Comparison of ENCODE assay signal across 8 cellular contexts in genomic region chr2:191049728-191050639, GRCh38. TPM values are rescaled to one million over a fixed set of nuclear protein-coding genes. Genes with fewer than 3 reads are reported as not detected.
DNase-seq lines count a peak whose midpoint lies in the region; ATAC-seq and TF ChIP-seq lines count a peak whose summit lies in the region.

No MANE protein-coding gene starts in this region.

- no peak overlapping the region for H3K4me3 Mint-ChIP-seq in stimulated activated memory B cell treated with anti-CD40 and anti-IgM and Interleukin-4, amounts not matched to agents 10 μg/mL and 1 μg/mL and 100 μg/mL, for 72 hours

- H3K9me3 ChIP-seq in liver (ENCODE audit: control insufficient read depth in 4 of 4, low read length in 3 of 4): no peaks in the 10 kb centered on the region

- H3K4me1 Mint-ChIP-seq in stimulated activated memory B cell treated with anti-CD40 and anti-IgM and Interleukin-4, amounts not matched to agents 10 μg/mL and 1 μg/mL and 100 μg/mL, for 72 hours: no peaks in the 10 kb centered on the region

- peaks cover 8% of the 10 kb centered on the region for H3K27me3 Mint-ChIP-seq in stimulated activated memory B cell treated with anti-CD40 and anti-IgM and Interleukin-4, amounts not matched to agents 10 μg/mL and 1 μg/mL and 100 μg/mL, for 72 hours

- no peaks in the 10 kb centered on the region for H3K9me3 Mint-ChIP-seq in stimulated activated memory B cell treated with anti-CD40 and anti-IgM and Interleukin-4, amounts not matched to agents 10 μg/mL and 1 μg/mL and 100 μg/mL, for 72 hours

- H3K4me3 ChIP-seq in liver (ENCODE audit: low read depth in 1 of 3, low read length in 3 of 3): no peak overlapping the region

- H3K27ac ChIP-seq in liver (ENCODE audit: low read depth in 1 of 2, low read length in 2 of 2): peak overlapping the region; percentile 42 to 58

- no peak overlapping the region for H3K27ac Mint-ChIP-seq in stimulated activated memory B cell treated with anti-CD40 and anti-IgM and Interleukin-4, amounts not matched to agents 10 μg/mL and 1 μg/mL and 100 μg/mL, for 72 hours

- H3K4me1 ChIP-seq in liver (ENCODE audit: control insufficient read depth in 4 of 4, insufficient read depth in 4 of 4, low read length in 3 of 4): peaks cover 3 to 45% (median 32%) of the 10 kb centered on the region in 4 donors

- ATAC-seq in GM18508 (IDR thresholded peaks at IDR 0.05; ENCODE audit: insufficient read depth, unreplicated experiment): peak; percentile 69
- peak; percentile 79 for ATAC-seq in HG02852 (IDR thresholded peaks at IDR 0.05; ENCODE audit: unreplicated experiment)
- no peak for ATAC-seq in stimulated activated memory B cell treated with anti-CD40 and anti-IgM and Interleukin-4, amounts not matched to agents 10 μg/mL and 1 μg/mL and 100 μg/mL, for 72 hours

- no peak for TF ChIP-seq CTCF in liver (IDR thresholded peaks at IDR 0.05; ENCODE audit: low read depth, low read length, missing input control)

- DNase-seq in NCI-H748 treated with DMSO at 0.1 percent for 48 hours (lab: John Stamatoyannopoulos, UW): peak; percentile 93
- DNase-seq in medulla oblongata (ENCODE audit: extremely low spot score): no peak
- no peak for DNase-seq in amygdala (lab: John Stamatoyannopoulos, UW)
- DNase-seq in NCI-H1436 treated with DMSO at 0.1 percent for 48 hours (lab: John Stamatoyannopoulos, UW): no peak

- TF ChIP-seq RAD21 in liver (IDR thresholded peaks at IDR 0.05): peak; percentile 31 to 37

- no peaks in the 10 kb centered on the region for H3K27me3 ChIP-seq in liver (ENCODE audit: control insufficient read depth in 4 of 4, insufficient read depth in 4 of 4, low read length in 3 of 4)

- H3K9ac ChIP-seq in liver (ENCODE audit: low read depth in 1 of 2, low read length in 2 of 2): no peak overlapping the region

- no peaks in the 10 kb centered on the region for H3K36me3 Mint-ChIP-seq in stimulated activated memory B cell treated with anti-CD40 and anti-IgM and Interleukin-4, amounts not matched to agents 10 μg/mL and 1 μg/mL and 100 μg/mL, for 72 hours

- H3K36me3 ChIP-seq in liver (ENCODE audit: control insufficient read depth in 4 of 4, insufficient read depth in 3 of 4, low read depth in 1 of 4, low read length in 3 of 4): no peaks in the 10 kb centered on the region

- WGBS in liver: 23% methylated on average over 4 of the region's 4 CpGs

TF ChIP-seq in liver, 16 proteins besides CTCF, POLR2A, EP300 and RAD21:
- TF ChIP-seq RXRA (IDR thresholded peaks at IDR 0.05) (peak; percentile 67 to 81), TAF1 (conservative IDR thresholded peaks at IDR 0.05) (no peak), YY1 (IDR thresholded peaks at IDR 0.05) (peak; percentile 61), FOXA2 (IDR thresholded peaks at IDR 0.05) (peak; percentile 76), HNF4G (IDR thresholded peaks at IDR 0.05) (peak; percentile 71), HNF4A (conservative IDR thresholded peaks at IDR 0.05) (peak; percentile 85 to 88), EGR1 (IDR thresholded peaks at IDR 0.05; ENCODE audit: low read depth in 2 of 2) (peak in 1 of 2 donors; percentile 39), SP1 (IDR thresholded peaks at IDR 0.05) (peak; percentile 74), NR2F2 (IDR thresholded peaks at IDR 0.05) (no peak), FOXA1 (IDR thresholded peaks at IDR 0.05) (peak; percentile 24), GABPA (IDR thresholded peaks at IDR 0.05 in 1 of 2, conservative IDR thresholded peaks at IDR 0.05 in 1 of 2) (peak in 1 of 2 donors; percentile 15), MAX (IDR thresholded peaks at IDR 0.05) (peak; percentile 52), JUND (IDR thresholded peaks at IDR 0.05) (peak; percentile 73 to 83)
- TF ChIP-seq, protein P1, sequence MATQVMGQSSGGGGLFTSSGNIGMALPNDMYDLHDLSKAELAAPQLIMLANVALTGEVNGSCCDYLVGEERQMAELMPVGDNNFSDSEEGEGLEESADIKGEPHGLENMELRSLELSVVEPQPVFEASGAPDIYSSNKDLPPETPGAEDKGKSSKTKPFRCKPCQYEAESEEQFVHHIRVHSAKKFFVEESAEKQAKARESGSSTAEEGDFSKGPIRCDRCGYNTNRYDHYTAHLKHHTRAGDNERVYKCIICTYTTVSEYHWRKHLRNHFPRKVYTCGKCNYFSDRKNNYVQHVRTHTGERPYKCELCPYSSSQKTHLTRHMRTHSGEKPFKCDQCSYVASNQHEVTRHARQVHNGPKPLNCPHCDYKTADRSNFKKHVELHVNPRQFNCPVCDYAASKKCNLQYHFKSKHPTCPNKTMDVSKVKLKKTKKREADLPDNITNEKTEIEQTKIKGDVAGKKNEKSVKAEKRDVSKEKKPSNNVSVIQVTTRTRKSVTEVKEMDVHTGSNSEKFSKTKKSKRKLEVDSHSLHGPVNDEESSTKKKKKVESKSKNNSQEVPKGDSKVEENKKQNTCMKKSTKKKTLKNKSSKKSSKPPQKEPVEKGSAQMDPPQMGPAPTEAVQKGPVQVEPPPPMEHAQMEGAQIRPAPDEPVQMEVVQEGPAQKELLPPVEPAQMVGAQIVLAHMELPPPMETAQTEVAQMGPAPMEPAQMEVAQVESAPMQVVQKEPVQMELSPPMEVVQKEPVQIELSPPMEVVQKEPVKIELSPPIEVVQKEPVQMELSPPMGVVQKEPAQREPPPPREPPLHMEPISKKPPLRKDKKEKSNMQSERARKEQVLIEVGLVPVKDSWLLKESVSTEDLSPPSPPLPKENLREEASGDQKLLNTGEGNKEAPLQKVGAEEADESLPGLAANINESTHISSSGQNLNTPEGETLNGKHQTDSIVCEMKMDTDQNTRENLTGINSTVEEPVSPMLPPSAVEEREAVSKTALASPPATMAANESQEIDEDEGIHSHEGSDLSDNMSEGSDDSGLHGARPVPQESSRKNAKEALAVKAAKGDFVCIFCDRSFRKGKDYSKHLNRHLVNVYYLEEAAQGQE (IDR thresholded peaks at IDR 0.05): no peak
- TF ChIP-seq, protein P2, sequence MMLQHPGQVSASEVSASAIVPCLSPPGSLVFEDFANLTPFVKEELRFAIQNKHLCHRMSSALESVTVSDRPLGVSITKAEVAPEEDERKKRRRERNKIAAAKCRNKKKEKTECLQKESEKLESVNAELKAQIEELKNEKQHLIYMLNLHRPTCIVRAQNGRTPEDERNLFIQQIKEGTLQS (IDR thresholded peaks at IDR 0.05): no peak
- TF ChIP-seq, protein P3, sequence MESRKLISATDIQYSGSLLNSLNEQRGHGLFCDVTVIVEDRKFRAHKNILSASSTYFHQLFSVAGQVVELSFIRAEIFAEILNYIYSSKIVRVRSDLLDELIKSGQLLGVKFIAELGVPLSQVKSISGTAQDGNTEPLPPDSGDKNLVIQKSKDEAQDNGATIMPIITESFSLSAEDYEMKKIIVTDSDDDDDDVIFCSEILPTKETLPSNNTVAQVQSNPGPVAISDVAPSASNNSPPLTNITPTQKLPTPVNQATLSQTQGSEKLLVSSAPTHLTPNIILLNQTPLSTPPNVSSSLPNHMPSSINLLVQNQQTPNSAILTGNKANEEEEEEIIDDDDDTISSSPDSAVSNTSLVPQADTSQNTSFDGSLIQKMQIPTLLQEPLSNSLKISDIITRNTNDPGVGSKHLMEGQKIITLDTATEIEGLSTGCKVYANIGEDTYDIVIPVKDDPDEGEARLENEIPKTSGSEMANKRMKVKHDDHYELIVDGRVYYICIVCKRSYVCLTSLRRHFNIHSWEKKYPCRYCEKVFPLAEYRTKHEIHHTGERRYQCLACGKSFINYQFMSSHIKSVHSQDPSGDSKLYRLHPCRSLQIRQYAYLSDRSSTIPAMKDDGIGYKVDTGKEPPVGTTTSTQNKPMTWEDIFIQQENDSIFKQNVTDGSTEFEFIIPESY (IDR thresholded peaks at IDR 0.05): peak; percentile 61

RNA-seq across cellular contexts. Expression of gene STAT1, which starts 36.0 kb away (rescaled TPM):
- 10 to 100 TPM; 50.4 to 78.7 TPM for total RNA-seq in liver
- 10 to 100 TPM; 26.2 to 40.9 TPM for polyA plus RNA-seq in liver
